8 cellular contexts compared by ENCODE assay signal in genomic region chr15:37764733-37765191, GRCh38.
DNase-seq lines count a peak whose midpoint lies in the region; ATAC-seq and FAIRE-seq lines count a peak whose summit lies in the region.

No MANE protein-coding gene starts in this region.

- peak; percentile 38 for ATAC-seq in GM21529 (IDR thresholded peaks at IDR 0.05; ENCODE audit: unreplicated experiment)
- ATAC-seq in stimulated activated naive CD8-positive, alpha-beta T cell treated with anti-CD3 and anti-CD28 coated beads, Interleukin-15, Interleukin-2, amounts not matched to agents 100 U/mL and 50 U/mL, for 24 hours = peak; percentile 78
- ATAC-seq in GM18907 (IDR thresholded peaks at IDR 0.05; ENCODE audit: unreplicated experiment) = no peak

- peak; percentile 97 for FAIRE-seq in islet of Langerhans (lab: Jason Lieb, UNC)

- DNase-seq in NCI-H1694 treated with DMSO at 0.1 percent for 48 hours (lab: John Stamatoyannopoulos, UW) = peak; percentile 15
- no peak for DNase-seq in NCI-H1694 (lab: John Stamatoyannopoulos, UW)
- peak; percentile 56 for DNase-seq in NCI-H1092 treated with DMSO at 0.1 percent for 48 hours (lab: John Stamatoyannopoulos, UW)
- peak; percentile 73 for DNase-seq in amniotic epithelial cell (ENCODE audit: low read depth)
- DNase-seq in stimulated activated naive CD8-positive, alpha-beta T cell treated with anti-CD3 and anti-CD28 coated beads, Interleukin-15, Interleukin-2, amounts not matched to agents 100 U/mL and 50 U/mL, for 24 hours = peak; percentile 37
